Comparison of ENCODE assay signal across 8 cellular contexts in genomic region chr2:20350105-20350712, GRCh38. TPM values are rescaled to one million over a fixed set of nuclear protein-coding genes. Genes with fewer than 3 reads are reported as not detected.
DNase-seq lines count a peak whose midpoint lies in the region; ATAC-seq and TF ChIP-seq lines count a peak whose summit lies in the region.

No MANE protein-coding gene starts in this region.

- H3K9me3 Mint-ChIP-seq in activated CD8-positive, alpha-beta memory T cell treated with anti-CD3 and anti-CD28 coated beads, Interleukin-2, amount 10 ng/mL, durations not matched to agents 7 days and 5 days (ENCODE audit: low read depth), result no peaks in the 10 kb centered on the region

- H3K27ac ChIP-seq in muscle layer of duodenum (ENCODE audit: low read length), result peak overlapping the region; percentile 74

- peaks cover 37% of the 10 kb centered on the region for H3K4me1 Mint-ChIP-seq in activated CD8-positive, alpha-beta memory T cell treated with anti-CD3 and anti-CD28 coated beads, Interleukin-2, amount 10 ng/mL, durations not matched to agents 7 days and 5 days

- H3K36me3 ChIP-seq in muscle layer of duodenum (ENCODE audit: control insufficient read depth in 1 of 2, insufficient read depth in 2 of 2, low read length in 2 of 2), result no peaks in the 10 kb centered on the region

- CTCF ChIA-PET in activated CD8-positive, alpha-beta memory T cell treated with anti-CD3 and anti-CD28 coated beads, Interleukin-2, amount 10 ng/mL, durations not matched to agents 7 days and 5 days (lab: Charles Lee), result interaction anchor here (1.0 to 4.5 kb wide), 5 partner anchors 10 to 33 kb away, joined by 3 to 28 read pairs (median 5); no protein-coding TSS in a partner anchor

- no peaks in the 10 kb centered on the region for H3K27me3 Mint-ChIP-seq in activated CD8-positive, alpha-beta memory T cell treated with anti-CD3 and anti-CD28 coated beads, Interleukin-2, amount 10 ng/mL, durations not matched to agents 7 days and 5 days

- peak overlapping the region; percentile 96 for H3K4me3 ChIP-seq in epithelial cell of esophagus (ENCODE audit: low read length)
- peak overlapping the region; percentile 83 to 90 for H3K4me3 ChIP-seq in muscle layer of duodenum (ENCODE audit: low read depth in 1 of 2, low read length in 2 of 2)

- peaks cover 27 to 48% of the 10 kb centered on the region in 2 donors for H3K4me1 ChIP-seq in muscle layer of duodenum (ENCODE audit: control insufficient read depth in 1 of 2, insufficient read depth in 2 of 2, low read length in 2 of 2)

- no peaks in the 10 kb centered on the region for H3K9me3 ChIP-seq in muscle layer of duodenum (ENCODE audit: control insufficient read depth in 1 of 2, low read length in 2 of 2)

- peak; percentile 21 for ATAC-seq in HG02938 (IDR thresholded peaks at IDR 0.05; ENCODE audit: unreplicated experiment)
- ATAC-seq in activated CD8-positive, alpha-beta memory T cell treated with anti-CD3 and anti-CD28 coated beads, Interleukin-2, amount 10 ng/mL, durations not matched to agents 7 days and 5 days, result peak; percentile 34

- no peaks in the 10 kb centered on the region for H3K27me3 ChIP-seq in muscle layer of duodenum (ENCODE audit: low read depth, low read length)

- DNase-seq in activated CD4-positive, alpha-beta T cell treated with anti-CD3 and anti-CD28 coated beads for 24 hours (ENCODE audit: low read depth in 2 of 2), result peak; percentile 46 to 55
- no peak for DNase-seq in activated CD4-positive, alpha-beta T cell treated with anti-CD3 and anti-CD28 coated beads for 1 hour
- peak; percentile 59 for DNase-seq in NCI-H345 treated with DMSO at 0.1 percent for 48 hours (lab: John Stamatoyannopoulos, UW; ENCODE audit: unreplicated experiment)
- peak; percentile 75 for DNase-seq in activated CD8-positive, alpha-beta memory T cell treated with anti-CD3 and anti-CD28 coated beads, Interleukin-2, amount 10 ng/mL, durations not matched to agents 7 days and 5 days
- peak; percentile 39 for DNase-seq in epithelial cell of esophagus (ENCODE audit: low read depth)
- DNase-seq in stimulated activated CD8-positive, alpha-beta memory T cell treated with anti-CD3 and anti-CD28 coated beads, Interleukin-7, amount 100 ng/mL, for 48 hours (ENCODE audit: extremely low read depth in 1 of 2, low read depth in 1 of 2), result peak; percentile 38 to 50

- H3K27ac Mint-ChIP-seq in activated CD8-positive, alpha-beta memory T cell treated with anti-CD3 and anti-CD28 coated beads, Interleukin-2, amount 10 ng/mL, durations not matched to agents 7 days and 5 days, result peak overlapping the region; percentile 87

- peak overlapping the region; percentile 95 for H3K4me3 Mint-ChIP-seq in activated CD8-positive, alpha-beta memory T cell treated with anti-CD3 and anti-CD28 coated beads, Interleukin-2, amount 10 ng/mL, durations not matched to agents 7 days and 5 days

- TF ChIP-seq CTCF in epithelial cell of esophagus (IDR thresholded peaks at IDR 0.05; ENCODE audit: insufficient read depth, low read depth, low read length, missing control alignments), result no peak

- H3K36me3 Mint-ChIP-seq in activated CD8-positive, alpha-beta memory T cell treated with anti-CD3 and anti-CD28 coated beads, Interleukin-2, amount 10 ng/mL, durations not matched to agents 7 days and 5 days, result peaks cover 32% of the 10 kb centered on the region

RNA-seq across cellular contexts. Expression of gene PUM2, which starts 0.4 kb away (rescaled TPM):
- 100 to 1,000 TPM; 120 to 127 TPM for total RNA-seq in activated CD8-positive, alpha-beta memory T cell treated with anti-CD3 and anti-CD28 coated beads, Interleukin-2, amount 10 ng/mL, durations not matched to agents 7 days and 5 days
